13 cellular contexts compared by ENCODE assay signal in the genomic region with DNA sequence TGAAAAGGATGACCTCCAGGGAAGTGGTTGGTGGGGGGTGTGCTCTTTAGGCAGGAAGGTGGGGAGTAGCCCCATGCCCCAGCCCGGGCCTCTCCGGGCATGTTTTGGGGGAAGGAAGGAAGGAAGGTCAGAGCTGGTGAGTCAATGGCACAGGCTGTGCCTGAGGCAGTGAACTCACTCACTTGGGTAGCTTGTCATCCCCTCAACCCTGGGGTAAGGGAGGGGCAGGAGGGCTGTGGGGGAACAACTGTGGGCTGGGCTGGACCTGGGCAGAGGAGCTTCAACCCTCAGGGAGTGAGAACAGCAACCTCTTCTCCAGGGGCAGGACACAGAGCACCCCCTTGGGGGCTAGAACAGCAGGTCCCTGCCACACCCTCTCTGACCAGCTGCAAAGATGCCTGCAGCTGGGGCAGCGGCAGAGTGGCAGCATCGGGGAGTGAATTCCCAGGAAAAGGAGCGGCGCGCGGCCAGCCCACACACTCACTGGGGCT. TPM values are rescaled to one million over a fixed set of nuclear protein-coding genes. Genes with fewer than 3 reads are reported as not detected.
DNase-seq lines count a peak whose midpoint lies in the region; ATAC-seq, FAIRE-seq and TF ChIP-seq lines count a peak whose summit lies in the region.
"Had no signal": no experiment of that assay in that cellular context is flagged by ENCODE, and none has a peak within 500 bp of the region (broad histone marks: within the 10 kb centered on the region; RNA-seq: fewer than 3 reads in every experiment).

No MANE protein-coding gene starts in this region.

- H3K4me2 ChIP-seq in hepatocyte = no peak overlapping the region
- no peak overlapping the region for H3K4me2 ChIP-seq in HepG2 (ENCODE audit: low read depth, low read length)

- H3K4me1 Mint-ChIP-seq in brain = peaks cover 34% of the 10 kb centered on the region

- ATAC-seq in lung (ENCODE audit: insufficient read depth, low FRiP score) = no peak
- ATAC-seq in GM21737 (IDR thresholded peaks at IDR 0.05; ENCODE audit: unreplicated experiment) = no peak
- ATAC-seq in HepG2 = no peak

- TF ChIP-seq EP300 in HepG2 (IDR thresholded peaks at IDR 0.05; ENCODE audit: low read depth in 2 of 2, low read length in 2 of 2) = no peak
- TF ChIP-seq EP300 in HepG2 (CRISPR knock-in tag; IDR thresholded peaks at IDR 0.05; ENCODE audit: borderline replicate concordance) = no peak

- H3K27ac Mint-ChIP-seq in brain = peak overlapping the region in 3 of 5 experiments; percentile 78 to 92 (median 89)
- H3K27ac Mint-ChIP-seq: activated naive CD8-positive, alpha-beta T cell; CD4-positive, alpha-beta T cell; immature natural killer cell; T-helper 1 cell treated with Interleukin-12 subunit alpha and Interleukin-12 subunit beta and Interleukin-4 antibody, amounts not matched to agents 30 μg/mL and 1 μg/mL, for 36 hours had no signal

- H3K27me3 ChIP-seq in ACC112 (ENCODE audit: insufficient read depth, low read length) (no peaks in the 10 kb centered on the region), lung (ENCODE audit: control insufficient read depth, insufficient read depth) (no peaks in the 10 kb centered on the region), hepatocyte (no peaks in the 10 kb centered on the region), HepG2 (ENCODE audit: control insufficient read depth in 1 of 2, insufficient read depth in 2 of 2, low read length in 2 of 2) (no peaks in the 10 kb centered on the region)

- H3K36me3 Mint-ChIP-seq in brain = peaks cover 49% of the 10 kb centered on the region

- 61 to 71% methylated on average over 8 of the region's 8 CpGs for WGBS in lung, 2 donors
- 93% methylated on average over 8 of the region's 8 CpGs for WGBS in hepatocyte (ENCODE audit: low lambda C conversion rate, missing lambda C conversion rate)
- 98% methylated on average over 8 of the region's 8 CpGs for WGBS in HepG2 (ENCODE audit: low lambda C conversion rate)

- H3K4me3 ChIP-seq in ACC112 (ENCODE audit: low read depth, low read length) (peak overlapping the region; percentile 9; the same call in 1 of the 2 replicates), lung (no peak overlapping the region), hepatocyte (no peak overlapping the region), HepG2 (replicated peaks in 1 of 3; ENCODE audit: insufficient read depth in 1 of 3, low read depth in 2 of 3, low read length in 3 of 3) (no peak overlapping the region)

- H3K9me3 ChIP-seq in lung (ENCODE audit: control insufficient read depth in 2 of 2, insufficient read depth in 1 of 2, low read length in 1 of 2) (no peaks in the 10 kb centered on the region), hepatocyte (ENCODE audit: low read depth) (no peaks in the 10 kb centered on the region), HepG2 (ENCODE audit: low read length) (no peaks in the 10 kb centered on the region)

- no peaks in the 10 kb centered on the region for H3K9me3 Mint-ChIP-seq in brain
- H3K9me3 Mint-ChIP-seq: CD4-positive, alpha-beta T cell; immature natural killer cell; T-helper 1 cell treated with Interleukin-12 subunit alpha and Interleukin-12 subunit beta and Interleukin-4 antibody, amounts not matched to agents 30 μg/mL and 1 μg/mL, for 36 hours had no signal

- BruUV-seq in HepG2 (replicated peaks; lab: Mats Ljungman, UMichigan) = no TSS peak

- no peak for TF ChIP-seq RAD21 in HepG2 (CRISPR knock-in tag; IDR thresholded peaks at IDR 0.05)

- no peak overlapping the region for H3K4me3 Mint-ChIP-seq in brain
- H3K4me3 Mint-ChIP-seq: activated naive CD8-positive, alpha-beta T cell; CD4-positive, alpha-beta T cell; immature natural killer cell; T-helper 1 cell treated with Interleukin-12 subunit alpha and Interleukin-12 subunit beta and Interleukin-4 antibody, amounts not matched to agents 30 μg/mL and 1 μg/mL, for 36 hours had no signal

- H3K4me1 ChIP-seq in ACC112 (ENCODE audit: control insufficient read depth, insufficient read depth, low read length, unreplicated experiment) = peaks cover 97% of the 10 kb centered on the region
- peaks cover 0 to 26% of the 10 kb centered on the region in 2 donors for H3K4me1 ChIP-seq in lung (ENCODE audit: control insufficient read depth in 2 of 2, insufficient read depth in 2 of 2, low read length in 2 of 2)
- peaks cover 6% of the 10 kb centered on the region for H3K4me1 ChIP-seq in hepatocyte (ENCODE audit: insufficient read depth)
- peaks cover 6% of the 10 kb centered on the region; the same call in 1 of the 2 replicates for H3K4me1 ChIP-seq in HepG2 (ENCODE audit: insufficient read depth, low read length)

- peaks cover 2% of the 10 kb centered on the region for H3K79me2 ChIP-seq in ACC112 (ENCODE audit: control insufficient read depth, insufficient read depth, low read length, unreplicated experiment)
- H3K79me2 ChIP-seq in hepatocyte = no peaks in the 10 kb centered on the region
- no peaks in the 10 kb centered on the region for H3K79me2 ChIP-seq in HepG2 (ENCODE audit: insufficient read depth, low read length)

- H3K36me3 ChIP-seq in ACC112 (ENCODE audit: insufficient read depth, low read length) (peaks cover 4% of the 10 kb centered on the region; the same call in 1 of the 2 replicates), lung (ENCODE audit: control insufficient read depth in 2 of 2, insufficient read depth in 2 of 2, low read length in 2 of 2) (peaks cover 12 to 35% of the 10 kb centered on the region in 2 donors), hepatocyte (replicated peaks; ENCODE audit: insufficient read depth, low read depth) (no peaks in the 10 kb centered on the region), HepG2 (replicated peaks in 1 of 2; ENCODE audit: control insufficient read depth in 1 of 2, insufficient read depth in 2 of 2, low read length in 2 of 2) (peaks cover 39 to 58% of the 10 kb centered on the region in 2 experiments)

- TF ChIP-seq CTCF in brain (conservative IDR thresholded peaks at IDR 0.05) (no peak), lung (IDR thresholded peaks at IDR 0.05; ENCODE audit: control extremely low read depth, extremely low read depth) (no peak), hepatocyte (IDR thresholded peaks at IDR 0.05; ENCODE audit: poor library complexity) (no peak), HepG2 (CRISPR knock-in tag; IDR thresholded peaks at IDR 0.05) (no peak)

- in situ Hi-C loops in HepG2 (cut with HindIII; ENCODE audit: extremely low pct_ligation_motif_present, low pct_unique_long_range_greater_than_20kb) = no loop called here

- TF ChIP-seq POLR2A in HepG2 (IDR thresholded peaks at IDR 0.05; ENCODE audit: insufficient read depth in 1 of 2, low read depth in 2 of 2, low read length in 2 of 2) = no peak

- POLR2A ChIA-PET in HepG2 (lab: Yijun Ruan, JAX) = interaction anchor here (0.5 kb wide), 1 partner anchor 22 kb away, joined by 5 read pairs; no protein-coding TSS in a partner anchor

- DNase-seq in HK-2 (ENCODE audit: unreplicated experiment) (peak; percentile 71), lung (ENCODE audit: low spot score) (no peak), hepatocyte (ENCODE audit: low spot score) (no peak), HepG2 (ENCODE audit: low spot score) (no peak), NCI-H748 treated with DMSO at 0.1 percent for 48 hours (lab: John Stamatoyannopoulos, UW) (no peak)
- DNase-seq: CD4-positive, alpha-beta T cell; immature natural killer cell; NCI-H1417 had no signal

- H2AFZ ChIP-seq in ACC112 (ENCODE audit: low read length, unreplicated experiment) = no peak overlapping the region
- no peak overlapping the region for H2AFZ ChIP-seq in hepatocyte
- no peak overlapping the region for H2AFZ ChIP-seq in HepG2 (ENCODE audit: low read length)

- CTCF ChIA-PET in HepG2 (lab: Yijun Ruan, JAX; ENCODE audit: low intra/inter-chr PET ratio, low total read pairs) = no interaction called here

- H3K27ac ChIP-seq in ACC112 (ENCODE audit: low read depth, low read length) (peak overlapping the region; percentile 88), lung (ENCODE audit: low read depth in 1 of 2, low read length in 1 of 2) (peak overlapping the region; percentile 11 to 76), hepatocyte (no peak overlapping the region), HepG2 (ENCODE audit: extremely low read length, insufficient read depth, low read length) (no peak overlapping the region)

- H4K20me1 ChIP-seq in hepatocyte (ENCODE audit: insufficient read depth, poor library complexity, severe bottlenecking) (no peaks in the 10 kb centered on the region), HepG2 (ENCODE audit: insufficient read depth, low read length) (no peaks in the 10 kb centered on the region)

- intact Hi-C loops in HepG2 (cut with micrococcal nuclease; ENCODE audit: unreplicated experiment) = no loop called here

- H3K9me2 ChIP-seq in hepatocyte (replicated peaks; ENCODE audit: insufficient read depth) = no peaks in the 10 kb centered on the region

- no peak for FAIRE-seq in HepG2 (lab: Jason Lieb, UNC)

- H3K9ac ChIP-seq in HepG2 (ENCODE audit: insufficient read depth, low read depth, low read length) = no peak overlapping the region

- H3K27me3 Mint-ChIP-seq in brain = peaks cover 6% of the 10 kb centered on the region
- H3K27me3 Mint-ChIP-seq: activated naive CD8-positive, alpha-beta T cell; CD4-positive, alpha-beta T cell had no signal

RNA-seq across cellular contexts. Expression of a gene that starts 6.3 kb away (rescaled TPM):
- polyA plus RNA-seq in brain (ENCODE audit: insufficient read depth, low read depth, low replicate concordance) (0.25 TPM), lung (100 to 1,000 TPM in 1 of 2 donors, 1 to 10 TPM in 1; 7.8 to 317 TPM), hepatocyte (0.36 TPM in 1 of 2 replicates, not detected in the other), HepG2 (2011; rRNA removed) (0.07 and 0.09 TPM in 2 replicates)
- total RNA-seq in lung (1 to 10 TPM; 1.7 to 2.9 TPM), hepatocyte (0.12 TPM in 1 of 2 replicates, not detected in the other), HepG2 (2016; rRNA removed; fragmentation: Illumina TruSeq; extraction: Trizol) (not detected in 2 replicates)
- total RNA-seq in HepG2 (2016; cell fraction: cytosol; rRNA removed; fragmentation: Illumina TruSeq; extraction: Trizol; ENCODE audit: low read depth) = not detected in 2 replicates
- not detected in 2 replicates for total RNA-seq in HepG2 (2016; cell fraction: insoluble cytoplasmic fraction; rRNA removed; fragmentation: Illumina TruSeq; extraction: Trizol)
- total RNA-seq in HepG2 (2016; cell fraction: membrane; rRNA removed; fragmentation: Illumina TruSeq; extraction: Trizol) = not detected in 2 replicates
- not detected in 2 replicates for total RNA-seq in HepG2 (2016; cell fraction: nucleus; rRNA removed; fragmentation: Illumina TruSeq; extraction: Trizol)
- 0.03 and 0.12 TPM in 2 replicates for polyA plus RNA-seq in HepG2 (2011; cell fraction: cytosol; rRNA removed)
- 0.23 and 0.47 TPM in 2 replicates for polyA plus RNA-seq in HepG2 (2011; cell fraction: nucleus; rRNA removed)
- not detected in 2 replicates for polyA plus RNA-seq in HepG2 (2012)
- polyA plus RNA-seq in HepG2 (2016; cell fraction: cytosol; fragmentation: Illumina TruSeq; extraction: Trizol; ENCODE audit: low read depth) = not detected in 2 replicates
- polyA plus RNA-seq in HepG2 (2016; cell fraction: insoluble cytoplasmic fraction; fragmentation: Illumina TruSeq; extraction: Trizol; ENCODE audit: low read depth) = not detected in 2 replicates
- polyA plus RNA-seq in HepG2 (2016; cell fraction: membrane; fragmentation: Illumina TruSeq; extraction: Trizol; ENCODE audit: low read depth) = not detected in 2 replicates
- 0.39 TPM in 1 of 2 replicates, not detected in the other for polyA plus RNA-seq in HepG2 (2016; cell fraction: nucleus; fragmentation: Illumina TruSeq; extraction: Trizol; ENCODE audit: insufficient read depth, low read depth)
- 0.40 TPM in 1 of 2 replicates, not detected in the other for polyA minus RNA-seq in HepG2 (2011; rRNA and poly(A)+ RNA removed; ENCODE audit: low replicate concordance)
- polyA minus RNA-seq in HepG2 (2011; cell fraction: cytosol; rRNA and poly(A)+ RNA removed) = not detected in 2 replicates
- not detected in 2 replicates for polyA minus RNA-seq in HepG2 (2011; cell fraction: nucleus; rRNA and poly(A)+ RNA removed)
- total RNA-seq: CD4-positive, alpha-beta T cell had no signal
- polyA plus RNA-seq: immature natural killer cell had no signal

RNA-seq across cellular contexts. Expression of a gene that starts 32.7 kb away (rescaled TPM):
- 95.0 TPM for polyA plus RNA-seq in brain (ENCODE audit: insufficient read depth, low read depth, low replicate concordance)
- total RNA-seq in lung = 10 to 100 TPM; 69.9 to 82.3 TPM
- 100 to 1,000 TPM in 1 of 2 donors, 10 to 100 TPM in 1; 48.2 to 149 TPM for polyA plus RNA-seq in lung
- total RNA-seq in hepatocyte = 55.7 and 66.8 TPM in 2 replicates
- polyA plus RNA-seq in hepatocyte = 69.8 and 69.9 TPM in 2 replicates
- total RNA-seq in HepG2 (2016; rRNA removed; fragmentation: Illumina TruSeq; extraction: Trizol) = 51.1 and 66.5 TPM in 2 replicates
- total RNA-seq in HepG2 (2016; cell fraction: cytosol; rRNA removed; fragmentation: Illumina TruSeq; extraction: Trizol; ENCODE audit: low read depth) = 14.5 and 17.6 TPM in 2 replicates
- total RNA-seq in HepG2 (2016; cell fraction: insoluble cytoplasmic fraction; rRNA removed; fragmentation: Illumina TruSeq; extraction: Trizol) = 50.7 and 65.1 TPM in 2 replicates
- total RNA-seq in HepG2 (2016; cell fraction: membrane; rRNA removed; fragmentation: Illumina TruSeq; extraction: Trizol) = 26.0 and 27.2 TPM in 2 replicates
- 65.1 and 70.6 TPM in 2 replicates for total RNA-seq in HepG2 (2016; cell fraction: nucleus; rRNA removed; fragmentation: Illumina TruSeq; extraction: Trizol)
- polyA plus RNA-seq in HepG2 (2011; rRNA removed) = 67.7 and 78.0 TPM in 2 replicates
- polyA plus RNA-seq in HepG2 (2011; cell fraction: cytosol; rRNA removed) = 28.7 and 32.2 TPM in 2 replicates
- polyA plus RNA-seq in HepG2 (2011; cell fraction: nucleus; rRNA removed) = 613 and 896 TPM in 2 replicates
- 70.6 and 74.6 TPM in 2 replicates for polyA plus RNA-seq in HepG2 (2012)
- polyA plus RNA-seq in HepG2 (2016; cell fraction: cytosol; fragmentation: Illumina TruSeq; extraction: Trizol; ENCODE audit: low read depth) = 9.7 and 12.0 TPM in 2 replicates
- polyA plus RNA-seq in HepG2 (2016; cell fraction: insoluble cytoplasmic fraction; fragmentation: Illumina TruSeq; extraction: Trizol; ENCODE audit: low read depth) = 46.8 and 59.5 TPM in 2 replicates
- polyA plus RNA-seq in HepG2 (2016; cell fraction: membrane; fragmentation: Illumina TruSeq; extraction: Trizol; ENCODE audit: low read depth) = 20.4 and 23.8 TPM in 2 replicates
- polyA plus RNA-seq in HepG2 (2016; cell fraction: nucleus; fragmentation: Illumina TruSeq; extraction: Trizol; ENCODE audit: insufficient read depth, low read depth) = 182 and 188 TPM in 2 replicates
- polyA minus RNA-seq in HepG2 (2011; rRNA and poly(A)+ RNA removed; ENCODE audit: low replicate concordance) = 133 and 240 TPM in 2 replicates
- polyA minus RNA-seq in HepG2 (2011; cell fraction: cytosol; rRNA and poly(A)+ RNA removed) = 49.1 and 58.4 TPM in 2 replicates
- polyA minus RNA-seq in HepG2 (2011; cell fraction: nucleus; rRNA and poly(A)+ RNA removed) = 159 and 161 TPM in 2 replicates

RNA-seq across cellular contexts. Expression of a gene that starts 40.9 kb away (rescaled TPM):
- polyA plus RNA-seq in brain (ENCODE audit: insufficient read depth, low read depth, low replicate concordance) = 166 TPM
- 10 to 100 TPM; 56.2 to 99.2 TPM for total RNA-seq in lung
- 100 to 1,000 TPM in 1 of 2 donors, 10 to 100 TPM in 1; 70.4 to 105 TPM for polyA plus RNA-seq in lung
- total RNA-seq in hepatocyte = 71.9 and 92.1 TPM in 2 replicates
- polyA plus RNA-seq in hepatocyte = 114 and 124 TPM in 2 replicates
- 114 and 146 TPM in 2 replicates for total RNA-seq in HepG2 (2016; rRNA removed; fragmentation: Illumina TruSeq; extraction: Trizol)
- 19.9 and 20.3 TPM in 2 replicates for total RNA-seq in HepG2 (2016; cell fraction: cytosol; rRNA removed; fragmentation: Illumina TruSeq; extraction: Trizol; ENCODE audit: low read depth)
- 99.4 and 154 TPM in 2 replicates for total RNA-seq in HepG2 (2016; cell fraction: insoluble cytoplasmic fraction; rRNA removed; fragmentation: Illumina TruSeq; extraction: Trizol)
- total RNA-seq in HepG2 (2016; cell fraction: membrane; rRNA removed; fragmentation: Illumina TruSeq; extraction: Trizol) = 37.5 and 39.8 TPM in 2 replicates
- 88.8 and 102 TPM in 2 replicates for total RNA-seq in HepG2 (2016; cell fraction: nucleus; rRNA removed; fragmentation: Illumina TruSeq; extraction: Trizol)
- 97.4 and 118 TPM in 2 replicates for polyA plus RNA-seq in HepG2 (2011; rRNA removed)
- polyA plus RNA-seq in HepG2 (2011; cell fraction: cytosol; rRNA removed) = 82.0 and 93.0 TPM in 2 replicates
- 117 and 120 TPM in 2 replicates for polyA plus RNA-seq in HepG2 (2011; cell fraction: nucleus; rRNA removed)
- 97.2 and 131 TPM in 2 replicates for polyA plus RNA-seq in HepG2 (2012)
- 14.5 and 14.8 TPM in 2 replicates for polyA plus RNA-seq in HepG2 (2016; cell fraction: cytosol; fragmentation: Illumina TruSeq; extraction: Trizol; ENCODE audit: low read depth)
- 110 and 126 TPM in 2 replicates for polyA plus RNA-seq in HepG2 (2016; cell fraction: insoluble cytoplasmic fraction; fragmentation: Illumina TruSeq; extraction: Trizol; ENCODE audit: low read depth)
- polyA plus RNA-seq in HepG2 (2016; cell fraction: membrane; fragmentation: Illumina TruSeq; extraction: Trizol; ENCODE audit: low read depth) = 20.5 and 22.5 TPM in 2 replicates
- polyA plus RNA-seq in HepG2 (2016; cell fraction: nucleus; fragmentation: Illumina TruSeq; extraction: Trizol; ENCODE audit: insufficient read depth, low read depth) = 160 and 165 TPM in 2 replicates
- polyA minus RNA-seq in HepG2 (2011; rRNA and poly(A)+ RNA removed; ENCODE audit: low replicate concordance) = 151 and 161 TPM in 2 replicates
- 49.5 and 51.3 TPM in 2 replicates for polyA minus RNA-seq in HepG2 (2011; cell fraction: cytosol; rRNA and poly(A)+ RNA removed)
- polyA minus RNA-seq in HepG2 (2011; cell fraction: nucleus; rRNA and poly(A)+ RNA removed) = 34.4 and 36.3 TPM in 2 replicates

RNA-seq across cellular contexts. Expression of a gene that starts 41.2 kb away (rescaled TPM):
- polyA plus RNA-seq in brain (ENCODE audit: insufficient read depth, low read depth, low replicate concordance) = 176 TPM
- total RNA-seq in lung = 10 to 100 TPM; 41.3 to 55.9 TPM
- polyA plus RNA-seq in lung = 10 to 100 TPM; 28.5 to 33.6 TPM
- 35.3 and 40.2 TPM in 2 replicates for total RNA-seq in hepatocyte
- 20.7 and 22.5 TPM in 2 replicates for polyA plus RNA-seq in hepatocyte
- total RNA-seq in HepG2 (2016; rRNA removed; fragmentation: Illumina TruSeq; extraction: Trizol) = 9.9 and 10.4 TPM in 2 replicates
- 4.9 and 5.0 TPM in 2 replicates for total RNA-seq in HepG2 (2016; cell fraction: cytosol; rRNA removed; fragmentation: Illumina TruSeq; extraction: Trizol; ENCODE audit: low read depth)
- 8.1 and 10.9 TPM in 2 replicates for total RNA-seq in HepG2 (2016; cell fraction: insoluble cytoplasmic fraction; rRNA removed; fragmentation: Illumina TruSeq; extraction: Trizol)
- 12.8 TPM in 2 replicates for total RNA-seq in HepG2 (2016; cell fraction: membrane; rRNA removed; fragmentation: Illumina TruSeq; extraction: Trizol)
- total RNA-seq in HepG2 (2016; cell fraction: nucleus; rRNA removed; fragmentation: Illumina TruSeq; extraction: Trizol) = 5.9 and 6.8 TPM in 2 replicates
- polyA plus RNA-seq in HepG2 (2011; rRNA removed) = 8.0 and 8.6 TPM in 2 replicates
- 7.7 and 8.0 TPM in 2 replicates for polyA plus RNA-seq in HepG2 (2011; cell fraction: cytosol; rRNA removed)
- polyA plus RNA-seq in HepG2 (2011; cell fraction: nucleus; rRNA removed) = 12.1 and 13.6 TPM in 2 replicates
- polyA plus RNA-seq in HepG2 (2012) = 11.6 and 15.5 TPM in 2 replicates
- 4.3 TPM in 2 replicates for polyA plus RNA-seq in HepG2 (2016; cell fraction: cytosol; fragmentation: Illumina TruSeq; extraction: Trizol; ENCODE audit: low read depth)
- 8.0 and 12.4 TPM in 2 replicates for polyA plus RNA-seq in HepG2 (2016; cell fraction: insoluble cytoplasmic fraction; fragmentation: Illumina TruSeq; extraction: Trizol; ENCODE audit: low read depth)
- polyA plus RNA-seq in HepG2 (2016; cell fraction: membrane; fragmentation: Illumina TruSeq; extraction: Trizol; ENCODE audit: low read depth) = 9.9 and 10.7 TPM in 2 replicates
- polyA plus RNA-seq in HepG2 (2016; cell fraction: nucleus; fragmentation: Illumina TruSeq; extraction: Trizol; ENCODE audit: insufficient read depth, low read depth) = 11.5 and 12.3 TPM in 2 replicates
- 14.3 and 17.9 TPM in 2 replicates for polyA minus RNA-seq in HepG2 (2011; rRNA and poly(A)+ RNA removed; ENCODE audit: low replicate concordance)
- polyA minus RNA-seq in HepG2 (2011; cell fraction: cytosol; rRNA and poly(A)+ RNA removed) = 5.3 and 7.4 TPM in 2 replicates
- polyA minus RNA-seq in HepG2 (2011; cell fraction: nucleus; rRNA and poly(A)+ RNA removed) = 7.2 and 7.5 TPM in 2 replicates

RNA-seq across cellular contexts. Expression of a gene that starts 58.7 kb away (rescaled TPM):
- polyA plus RNA-seq in brain (ENCODE audit: insufficient read depth, low read depth, low replicate concordance) (not detected), lung (under 1 TPM; 0.26 to 0.33 TPM), hepatocyte (0.08 and 0.21 TPM in 2 replicates), HepG2 (2011; rRNA removed) (0.07 TPM in 1 of 2 replicates, not detected in the other)
- total RNA-seq in lung (under 1 TPM in 1 of 2 donors, not detected in 1; 0.91 TPM), hepatocyte (0.08 TPM in 1 of 2 replicates, not detected in the other), HepG2 (2016; rRNA removed; fragmentation: Illumina TruSeq; extraction: Trizol) (not detected in 2 replicates)
- total RNA-seq in HepG2 (2016; cell fraction: cytosol; rRNA removed; fragmentation: Illumina TruSeq; extraction: Trizol; ENCODE audit: low read depth) = not detected in 2 replicates
- not detected in 2 replicates for total RNA-seq in HepG2 (2016; cell fraction: insoluble cytoplasmic fraction; rRNA removed; fragmentation: Illumina TruSeq; extraction: Trizol)
- total RNA-seq in HepG2 (2016; cell fraction: membrane; rRNA removed; fragmentation: Illumina TruSeq; extraction: Trizol) = not detected in 2 replicates
- not detected in 2 replicates for total RNA-seq in HepG2 (2016; cell fraction: nucleus; rRNA removed; fragmentation: Illumina TruSeq; extraction: Trizol)
- polyA plus RNA-seq in HepG2 (2011; cell fraction: cytosol; rRNA removed) = 0.08 TPM in 1 of 2 replicates, not detected in the other
- not detected in 2 replicates for polyA plus RNA-seq in HepG2 (2011; cell fraction: nucleus; rRNA removed)
- polyA plus RNA-seq in HepG2 (2012) = not detected in 2 replicates
- polyA plus RNA-seq in HepG2 (2016; cell fraction: cytosol; fragmentation: Illumina TruSeq; extraction: Trizol; ENCODE audit: low read depth) = not detected in 2 replicates
- polyA plus RNA-seq in HepG2 (2016; cell fraction: insoluble cytoplasmic fraction; fragmentation: Illumina TruSeq; extraction: Trizol; ENCODE audit: low read depth) = not detected in 2 replicates
- polyA plus RNA-seq in HepG2 (2016; cell fraction: membrane; fragmentation: Illumina TruSeq; extraction: Trizol; ENCODE audit: low read depth) = not detected in 2 replicates
- polyA plus RNA-seq in HepG2 (2016; cell fraction: nucleus; fragmentation: Illumina TruSeq; extraction: Trizol; ENCODE audit: insufficient read depth, low read depth) = not detected in 2 replicates
- polyA minus RNA-seq in HepG2 (2011; rRNA and poly(A)+ RNA removed; ENCODE audit: low replicate concordance) = not detected in 2 replicates
- polyA minus RNA-seq in HepG2 (2011; cell fraction: cytosol; rRNA and poly(A)+ RNA removed) = not detected in 2 replicates
- not detected in 2 replicates for polyA minus RNA-seq in HepG2 (2011; cell fraction: nucleus; rRNA and poly(A)+ RNA removed)

Comparison
In these comparisons a context has a peak if more than half of its experiments do, and no peak if none do; other contexts are left out.
1. H3K27ac ChIP-seq: peak in ACC112 (single experiment) and lung (2 of 2); none in hepatocyte (single experiment) and HepG2 (single experiment).